8 cellular contexts compared by ENCODE assay signal in genomic region chr1:46302091-46303037, GRCh38. TPM values are rescaled to one million over a fixed set of nuclear protein-coding genes. Genes with fewer than 3 reads are reported as not detected.
DNase-seq lines count a peak whose midpoint lies in the region; ATAC-seq and TF ChIP-seq lines count a peak whose summit lies in the region.

No MANE protein-coding gene starts in this region.

- H3K27me3 ChIP-seq in H9 (ENCODE audit: insufficient read depth, low read length) (no peaks in the 10 kb centered on the region), mesendoderm (ENCODE audit: insufficient read depth, low read length, poor library complexity) (no peaks in the 10 kb centered on the region)

- WGBS in H9 (ENCODE audit: extremely low coverage, insufficient read length, low lambda C conversion rate): no CpG with 5 or more reads among the region's 93 CpGs
- no CpG with 5 or more reads among the region's 93 CpGs for WGBS in mesendoderm (ENCODE audit: extremely low coverage, insufficient coverage, low lambda C conversion rate)

- H3K9ac ChIP-seq in H9 (ENCODE audit: extremely low read depth, insufficient read length, low read length): peak overlapping the region; percentile 39
- H3K9ac ChIP-seq in mesendoderm (ENCODE audit: low read length): peak overlapping the region; percentile 97

- H4K20me1 ChIP-seq in H9 (ENCODE audit: control insufficient read depth, insufficient read depth, insufficient read length): no peaks in the 10 kb centered on the region

- H3K36me3 ChIP-seq in mesendoderm (ENCODE audit: control insufficient read depth, insufficient read depth, low read length): peaks cover under 1% of the 10 kb centered on the region

- TF ChIP-seq CTCF in GM10266 (IDR thresholded peaks at IDR 0.05; ENCODE audit: control insufficient read depth, insufficient read depth, low read depth, missing control alignments): peak; percentile 78
- peak; percentile 49; the same call in 2 of the 3 replicates for TF ChIP-seq CTCF in H9 (conservative IDR thresholded peaks at IDR 0.05)

- H3K23ac ChIP-seq in H9 (ENCODE audit: insufficient read length, low read depth, low read length) (no peak overlapping the region), mesendoderm (ENCODE audit: low read length) (peak overlapping the region; percentile 74)

- H3K9me3 Mint-ChIP-seq in H9: peaks cover 0 to 3% of the 10 kb centered on the region in 2 experiments; a peak in 1 of 5 replicates
- no peaks in the 10 kb centered on the region for H3K9me3 Mint-ChIP-seq in effector memory CD8-positive, alpha-beta T cell

- no peak overlapping the region for H2BK20ac ChIP-seq in H9 (ENCODE audit: low read depth, low read length, poor library complexity, severe bottlenecking)

- no peak overlapping the region for H2BK5ac ChIP-seq in H9 (ENCODE audit: insufficient read length, low read length)
- no peak overlapping the region for H2BK5ac ChIP-seq in mesendoderm (ENCODE audit: low read length)

- H3K79me1 ChIP-seq in H9 (ENCODE audit: insufficient read depth, low read depth, low read length, poor library complexity, severe bottlenecking) (peaks cover 4% of the 10 kb centered on the region), mesendoderm (ENCODE audit: low read length) (peaks cover 17% of the 10 kb centered on the region)

- H3K4me1 ChIP-seq in H9 (ENCODE audit: insufficient read depth, low read length): no peaks in the 10 kb centered on the region; the same call in 1 of the 2 replicates
- peaks cover 7% of the 10 kb centered on the region for H3K4me1 ChIP-seq in mesendoderm (ENCODE audit: control insufficient read depth, low read depth, low read length)

- peak; percentile 83 for DNase-seq in GM10266 (ENCODE audit: extremely low spot score)
- peak; percentile 54 for DNase-seq in H9
- peak; percentile 17 for DNase-seq in NCI-H1105 (lab: John Stamatoyannopoulos, UW)
- DNase-seq in activated CD8-positive, alpha-beta memory T cell treated with anti-CD3 and anti-CD28 coated beads for 24 hours: peak; percentile 82
- DNase-seq in effector memory CD8-positive, alpha-beta T cell: peak; percentile 36 to 45 (median 38)
- peak; percentile 72 for DNase-seq in mesendoderm
- DNase-seq in stimulated activated CD8-positive, alpha-beta memory T cell treated with anti-CD3 and anti-CD28 coated beads, Interleukin-4, amount 100 ng/mL, for 24 hours (ENCODE audit: low read depth): peak; percentile 42
- DNase-seq in NCI-H2196 treated with DMSO at 0.1 percent for 48 hours (lab: John Stamatoyannopoulos, UW; ENCODE audit: unreplicated experiment): no peak

- H3K27me3 Mint-ChIP-seq in H9 (ENCODE audit: low read depth): no peaks in the 10 kb centered on the region; the same call in 1 of the 2 replicates
- H3K27me3 Mint-ChIP-seq in effector memory CD8-positive, alpha-beta T cell: no peaks in the 10 kb centered on the region

- peak overlapping the region; percentile 73 for H3K4me3 ChIP-seq in mesendoderm (ENCODE audit: low read length)

- H3K79me2 ChIP-seq in H9 (ENCODE audit: insufficient read depth, low read length): peaks cover 41% of the 10 kb centered on the region; the same call in 1 of the 2 replicates
- peaks cover 68% of the 10 kb centered on the region for H3K79me2 ChIP-seq in mesendoderm (ENCODE audit: control insufficient read depth, insufficient read depth, low read length)

- H3K23me2 ChIP-seq in H9 (ENCODE audit: insufficient read length, low read depth, low read length, poor library complexity, severe bottlenecking): peaks cover 13% of the 10 kb centered on the region

- H3K4ac ChIP-seq in H9 (ENCODE audit: low read depth, low read length): no peak overlapping the region
- H3K4ac ChIP-seq in mesendoderm (ENCODE audit: low read depth, low read length): peak overlapping the region; percentile 98

- H2AFZ ChIP-seq in H9 (ENCODE audit: low read length): no peak overlapping the region

- H3K4me2 ChIP-seq in H9 (ENCODE audit: insufficient read depth, insufficient read length, low read length) (peak overlapping the region; percentile 61), mesendoderm (ENCODE audit: low read length) (peak overlapping the region; percentile 65)

- H4K8ac ChIP-seq in H9 (replicated peaks; ENCODE audit: insufficient read length, low read depth, low read length): no peak overlapping the region
- peak overlapping the region; percentile 44 for H4K8ac ChIP-seq in mesendoderm (ENCODE audit: low read depth, low read length)

- H4K91ac ChIP-seq in H9 (ENCODE audit: insufficient read length, low read depth, low read length): no peak overlapping the region

- no peaks in the 10 kb centered on the region for H3K9me3 ChIP-seq in H9 (ENCODE audit: control insufficient read depth, low read depth, low read length)

- no peak overlapping the region for H3T11ph ChIP-seq in H9 (ENCODE audit: low read length)

- no peak overlapping the region for H3K56ac ChIP-seq in H9 (ENCODE audit: insufficient read length, low read depth, low read length)
- peak overlapping the region; percentile 98 for H3K56ac ChIP-seq in mesendoderm (ENCODE audit: low read length)

- H3K14ac ChIP-seq in H9 (ENCODE audit: insufficient read depth, low read length): peak overlapping the region; percentile 61

- H3K27ac Mint-ChIP-seq in H9: peak overlapping the region; percentile 49 to 97 (median 95); a peak in 6 of 7 replicates
- H3K27ac Mint-ChIP-seq in effector memory CD8-positive, alpha-beta T cell: peak overlapping the region; percentile 99

- H3K36me3 Mint-ChIP-seq in H9 (ENCODE audit: insufficient read depth in 1 of 3, low read depth in 3 of 3): peaks cover 23 to 31% (median 31%) of the 10 kb centered on the region in 3 experiments
- H3K36me3 Mint-ChIP-seq in effector memory CD8-positive, alpha-beta T cell (ENCODE audit: insufficient read depth): peaks cover 51% of the 10 kb centered on the region

- no peak overlapping the region for H2BK12ac ChIP-seq in H9 (ENCODE audit: insufficient read length, low read depth, low read length)

- ATAC-seq in effector memory CD8-positive, alpha-beta T cell (replicated peaks): peak; percentile 16

- peak overlapping the region; percentile 100 for H3K4me3 Mint-ChIP-seq in H9
- peak overlapping the region; percentile 98 to 99 for H3K4me3 Mint-ChIP-seq in effector memory CD8-positive, alpha-beta T cell

- no peak overlapping the region for H4K5ac ChIP-seq in H9 (ENCODE audit: insufficient read length, low read depth, low read length)
- H4K5ac ChIP-seq in mesendoderm (ENCODE audit: low read length): no peak overlapping the region

- peaks cover 37 to 54% of the 10 kb centered on the region in 2 experiments for H3K4me1 Mint-ChIP-seq in H9
- H3K4me1 Mint-ChIP-seq in effector memory CD8-positive, alpha-beta T cell (ENCODE audit: low read depth in 2 of 2): peaks cover 29 to 48% of the 10 kb centered on the region in 2 donors

- H3K18ac ChIP-seq in H9 (ENCODE audit: insufficient read length, low read depth, low read length): peak overlapping the region; percentile 9
- H3K18ac ChIP-seq in mesendoderm (ENCODE audit: low read length): peak overlapping the region; percentile 97

- H3K27ac ChIP-seq in H9 (ENCODE audit: insufficient read length, low read depth, low read length): no peak overlapping the region
- peak overlapping the region; percentile 85 for H3K27ac ChIP-seq in mesendoderm (ENCODE audit: low read depth, low read length)

- H2AK5ac ChIP-seq in H9 (ENCODE audit: insufficient read length, low read length) (no peak overlapping the region), mesendoderm (ENCODE audit: low read length) (no peak overlapping the region)

- H2BK15ac ChIP-seq in H9 (ENCODE audit: low read depth, low read length) (no peak overlapping the region), mesendoderm (replicated peaks; ENCODE audit: low read depth) (no peak overlapping the region)

- H2BK120ac ChIP-seq in H9 (ENCODE audit: low read depth, low read length, poor library complexity, severe bottlenecking) (no peak overlapping the region), mesendoderm (ENCODE audit: low read depth, low read length) (peak overlapping the region; percentile 88)

RNA-seq across cellular contexts. Expression of gene LRRC41, which starts 1.1 kb away (rescaled TPM):
- 59.4 and 62.6 TPM in 2 replicates for total RNA-seq in H9 (2021)
- 23.2 TPM for polyA plus RNA-seq in mesendoderm (2013, experiment 1 of 2)
- polyA plus RNA-seq in mesendoderm (2013, experiment 2 of 2): 22.7 TPM

RNA-seq across cellular contexts. Expression of gene UQCRH, which starts 1.1 kb away (rescaled TPM):
- total RNA-seq in H9 (2021): 502 and 508 TPM in 2 replicates
- polyA plus RNA-seq in mesendoderm (2013, experiment 1 of 2): 881 TPM
- polyA plus RNA-seq in mesendoderm (2013, experiment 2 of 2): 871 TPM

RNA-seq across cellular contexts. Expression of gene NSUN4, which starts 38.2 kb away (rescaled TPM):
- total RNA-seq in H9 (2021): 17.5 and 20.4 TPM in 2 replicates
- 15.9 TPM for polyA plus RNA-seq in mesendoderm (2013, experiment 1 of 2)
- 16.9 TPM for polyA plus RNA-seq in mesendoderm (2013, experiment 2 of 2)

RNA-seq across cellular contexts. Expression of gene RAD54L, which starts 54.8 kb away (rescaled TPM):
- total RNA-seq in H9 (2021): 43.4 and 46.8 TPM in 2 replicates
- polyA plus RNA-seq in mesendoderm (2013, experiment 1 of 2): 16.5 TPM
- polyA plus RNA-seq in mesendoderm (2013, experiment 2 of 2): 17.6 TPM
